27 cellular contexts compared by ENCODE assay signal in the genomic region with DNA sequence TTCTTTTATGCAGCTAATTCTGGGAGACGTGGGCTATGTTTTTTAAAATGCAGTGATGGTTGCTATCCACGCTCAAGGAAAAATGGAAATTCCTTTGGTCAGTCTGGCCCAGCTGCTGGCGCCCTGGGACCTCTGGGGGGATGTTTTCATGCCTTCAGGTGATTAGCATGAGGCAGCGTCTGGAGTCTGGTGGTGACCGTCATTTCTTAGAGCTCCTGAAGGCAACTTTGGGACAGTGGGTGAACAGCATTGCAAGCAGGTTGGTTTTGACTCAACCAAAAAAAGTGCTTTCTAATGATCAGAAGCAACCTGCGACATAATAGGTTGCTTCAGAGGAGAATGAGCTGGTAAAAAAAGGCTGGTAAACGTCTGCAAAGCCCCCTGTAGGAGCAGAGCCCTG.
"Had no signal": no experiment of that assay in that cellular context is flagged by ENCODE, and none has a peak within 500 bp of the region (broad histone marks: within the 10 kb centered on the region; RNA-seq: fewer than 3 reads in every experiment).

No MANE protein-coding gene starts in this region.

- H3K9me3 Mint-ChIP-seq: activated CD4-positive, alpha-beta memory T cell treated with anti-CD3 and anti-CD28 coated beads for 36 hours; activated CD4-positive, alpha-beta T cell treated with anti-CD3 and anti-CD28 coated beads, Interleukin-2, amount 10 ng/mL, durations not matched to agents 24 days and 14 days; activated naive CD4-positive, alpha-beta T cell treated with anti-CD3 and anti-CD28 coated beads for 36 hours; activated naive CD4-positive, alpha-beta T cell treated with anti-CD3 and anti-CD28 coated beads, Interleukin-2, amount 50 U/mL, for 24 hours; activated naive CD8-positive, alpha-beta T cell treated with anti-CD3 and anti-CD28 coated beads for 36 hours; activated naive CD8-positive, alpha-beta T cell treated with anti-CD3 and anti-CD28 coated beads, Interleukin-2, amount 50 U/mL, for 24 hours; activated T-helper 1 cell treated with anti-CD3 and anti-CD28 coated beads, Interleukin-12 subunit alpha, Interleukin-12 subunit beta, Interleukin-2, Interleukin-4 antibody, amounts not matched to agents 30 ng/mL and 10 ng/mL and 1 ng/mL, durations not matched to agents 14 hours and 24 hours and 36 hours; activated T-helper 2 cell treated with anti-CD3 and anti-CD28 coated beads, Interferon-gamma antibody, Interleukin-2, Interleukin-4, amounts not matched to agents 10 μg/mL and 5 μg/mL and 100 μg/mL, durations not matched to agents 14 hours and 24 hours and 36 hours; endodermal cell had no signal

- H3K36me3 ChIP-seq: adrenal gland had no signal

- H3K4me3 ChIP-seq: adrenal gland, body of pancreas had no signal

- H3K4me3 Mint-ChIP-seq: activated CD4-positive, alpha-beta memory T cell treated with anti-CD3 and anti-CD28 coated beads for 36 hours; activated CD4-positive, alpha-beta T cell treated with anti-CD3 and anti-CD28 coated beads for 36 hours; activated CD4-positive, alpha-beta T cell treated with anti-CD3 and anti-CD28 coated beads, Interleukin-2, amount 10 ng/mL, durations not matched to agents 24 days and 14 days; activated CD8-positive, alpha-beta memory T cell treated with anti-CD3 and anti-CD28 coated beads, Interleukin-2, amount 10 ng/mL, durations not matched to agents 7 days and 5 days; activated CD8-positive, alpha-beta T cell treated with anti-CD3 and anti-CD28 coated beads, Interleukin-2, amount 10 ng/mL, durations not matched to agents 7 days and 5 days; activated naive CD4-positive, alpha-beta T cell treated with anti-CD3 and anti-CD28 coated beads for 36 hours; activated naive CD4-positive, alpha-beta T cell treated with anti-CD3 and anti-CD28 coated beads, Interleukin-2, amount 50 U/mL, for 24 hours; activated naive CD8-positive, alpha-beta T cell treated with anti-CD3 and anti-CD28 coated beads for 36 hours; activated naive CD8-positive, alpha-beta T cell treated with anti-CD3 and anti-CD28 coated beads, Interleukin-2, amount 50 U/mL, for 24 hours; activated T-helper 1 cell treated with anti-CD3 and anti-CD28 coated beads, Interleukin-12 subunit alpha, Interleukin-12 subunit beta, Interleukin-2, Interleukin-4 antibody, amounts not matched to agents 30 ng/mL and 10 ng/mL and 1 ng/mL, durations not matched to agents 14 hours and 24 hours and 36 hours; endodermal cell had no signal

- H3K27ac Mint-ChIP-seq: activated CD4-positive, alpha-beta memory T cell treated with anti-CD3 and anti-CD28 coated beads for 36 hours; activated CD4-positive, alpha-beta T cell treated with anti-CD3 and anti-CD28 coated beads for 36 hours; activated CD4-positive, alpha-beta T cell treated with anti-CD3 and anti-CD28 coated beads, Interleukin-2, amount 10 ng/mL, durations not matched to agents 24 days and 14 days; activated CD8-positive, alpha-beta memory T cell treated with anti-CD3 and anti-CD28 coated beads, Interleukin-2, amount 10 ng/mL, durations not matched to agents 7 days and 5 days; activated CD8-positive, alpha-beta T cell treated with anti-CD3 and anti-CD28 coated beads, Interleukin-2, amount 10 ng/mL, durations not matched to agents 7 days and 5 days; activated naive CD4-positive, alpha-beta T cell treated with anti-CD3 and anti-CD28 coated beads for 36 hours; activated naive CD4-positive, alpha-beta T cell treated with anti-CD3 and anti-CD28 coated beads, Interleukin-2, amount 50 U/mL, for 24 hours; activated naive CD8-positive, alpha-beta T cell treated with anti-CD3 and anti-CD28 coated beads for 36 hours; activated naive CD8-positive, alpha-beta T cell treated with anti-CD3 and anti-CD28 coated beads, Interleukin-2, amount 50 U/mL, for 24 hours; activated T-helper 1 cell treated with anti-CD3 and anti-CD28 coated beads, Interleukin-12 subunit alpha, Interleukin-12 subunit beta, Interleukin-2, Interleukin-4 antibody, amounts not matched to agents 30 ng/mL and 10 ng/mL and 1 ng/mL, durations not matched to agents 14 hours and 24 hours and 36 hours; activated T-helper 2 cell treated with anti-CD3 and anti-CD28 coated beads, Interferon-gamma antibody, Interleukin-2, Interleukin-4, amounts not matched to agents 10 μg/mL and 5 μg/mL and 100 μg/mL, durations not matched to agents 14 hours and 24 hours and 36 hours; endodermal cell had no signal

- DNase-seq: activated CD4-positive, alpha-beta memory T cell treated with anti-CD3 and anti-CD28 coated beads for 36 hours; activated CD4-positive, alpha-beta T cell treated with anti-CD3 and anti-CD28 coated beads for 36 hours; activated CD4-positive, alpha-beta T cell treated with anti-CD3 and anti-CD28 coated beads, Interleukin-2, amount 10 ng/mL, durations not matched to agents 24 days and 14 days; activated CD4-positive, CD25-positive, alpha-beta regulatory T cell; activated CD4-positive, CD25-positive, alpha-beta regulatory T cell treated with anti-CD3 and anti-CD28 coated beads, Interleukin-2, amount 50 U/mL, for 72 hours; activated CD8-positive, alpha-beta memory T cell treated with anti-CD3 and anti-CD28 coated beads, Interleukin-2, amount 10 ng/mL, durations not matched to agents 7 days and 5 days; activated CD8-positive, alpha-beta memory T cell treated with anti-CD3 and anti-CD28 coated beads, Interleukin-2, amount 50 U/mL, for 4 hours; activated CD8-positive, alpha-beta T cell treated with anti-CD3 and anti-CD28 coated beads, Interleukin-2, amount 10 ng/mL, durations not matched to agents 7 days and 5 days; activated effector memory CD4-positive, alpha-beta T cell treated with anti-CD3 and anti-CD28 coated beads, Interleukin-2, amount 50 U/mL, for 16 hours; activated naive CD4-positive, alpha-beta T cell treated with anti-CD3 and anti-CD28 coated beads for 36 hours; activated naive CD8-positive, alpha-beta T cell treated with anti-CD3 and anti-CD28 coated beads for 36 hours; activated naive CD8-positive, alpha-beta T cell treated with anti-CD3 and anti-CD28 coated beads, Interleukin-2, amount 50 U/mL, for 24 hours; activated T-cell treated with anti-CD3 and anti-CD28 coated beads, Interleukin-2, amount 50 U/mL, for 1 hour; activated T-cell treated with anti-CD3 and anti-CD28 coated beads, Interleukin-2, amount 50 U/mL, for 48 hours; adrenal gland; amygdala; body of pancreas; cortex of kidney; dermis blood vessel endothelial cell; effector CD8-positive, alpha-beta T cell; endodermal cell; foreskin fibroblast; glutamatergic neuron; T-helper 2 cell had no signal

- H3K36me3 Mint-ChIP-seq: activated CD4-positive, alpha-beta memory T cell treated with anti-CD3 and anti-CD28 coated beads for 36 hours; activated CD8-positive, alpha-beta memory T cell treated with anti-CD3 and anti-CD28 coated beads, Interleukin-2, amount 10 ng/mL, durations not matched to agents 7 days and 5 days; activated naive CD4-positive, alpha-beta T cell treated with anti-CD3 and anti-CD28 coated beads, Interleukin-2, amount 50 U/mL, for 24 hours; activated naive CD8-positive, alpha-beta T cell treated with anti-CD3 and anti-CD28 coated beads for 36 hours had no signal

- H3K27ac ChIP-seq: adrenal gland, body of pancreas had no signal

- H3K9me3 ChIP-seq: adrenal gland, body of pancreas had no signal
